23 cellular contexts compared by ENCODE assay signal in genomic region chr4:53011176-53011575, GRCh38.
DNase-seq lines count a peak whose midpoint lies in the region; ATAC-seq and TF ChIP-seq lines count a peak whose summit lies in the region.
"Had no signal": no experiment of that assay in that cellular context is flagged by ENCODE, and none has a peak within 500 bp of the region (broad histone marks: within the 10 kb centered on the region; RNA-seq: fewer than 3 reads in every experiment).

No MANE protein-coding gene starts in this region.

- intact Hi-C loops in left ventricle myocardium inferior (cut with micrococcal nuclease): loop anchor here (10.0 kb wide), 1 partner anchor 1214 kb away; the partner anchor contains the start of gene PDGFRA

- H3K4me2 ChIP-seq in GM23248 (ENCODE audit: unreplicated experiment): peak overlapping the region; percentile 7
- H3K4me2 ChIP-seq: GM23338 had no signal

- H2AFZ ChIP-seq in GM23248: no peak overlapping the region
- H2AFZ ChIP-seq: GM23338 had no signal

- no peak for DNase-seq in GM23248
- DNase-seq in adipocyte (ENCODE audit: low read depth): no peak
- no peak for DNase-seq in left ventricle myocardium inferior
- DNase-seq in activated CD8-positive, alpha-beta memory T cell treated with anti-CD3 and anti-CD28 coated beads, Interleukin-2, amount 50 U/mL, for 48 hours: no peak
- DNase-seq in retina: no peak
- DNase-seq: activated CD4-positive, alpha-beta T cell treated with anti-CD3 and anti-CD28 coated beads for 36 hours; activated gamma-delta T cell treated with Interleukin-2 at 50 U/mL for 16 hours; activated T-cell treated with anti-CD3 and anti-CD28 coated beads, Interleukin-2, amount 50 U/mL, for 24 hours; colonic mucosa; effector memory CD4-positive, alpha-beta T cell; erythroblast; NCI-H1694; NCI-H510A; psoas muscle; RPMI8226; T-helper 2 cell; trophoblast cell had no signal

- H3K9me3 ChIP-seq in GM23248 (ENCODE audit: low read depth) (no peaks in the 10 kb centered on the region), adipocyte (ENCODE audit: control insufficient read depth, low read length) (no peaks in the 10 kb centered on the region), left ventricle myocardium inferior (replicated peaks) (no peaks in the 10 kb centered on the region), stomach smooth muscle (ENCODE audit: control insufficient read depth in 2 of 2, low read length in 2 of 2) (no peaks in the 10 kb centered on the region)
- H3K9me3 ChIP-seq: breast epithelium, colonic mucosa, psoas muscle had no signal

- no peak overlapping the region for H3K9ac ChIP-seq in GM23248
- peak overlapping the region; percentile 63 for H3K9ac ChIP-seq in adipocyte (ENCODE audit: low read length)
- H3K9ac ChIP-seq in stomach smooth muscle (ENCODE audit: low read length in 2 of 2): no peak overlapping the region

- no peak for ATAC-seq in GM19455 (IDR thresholded peaks at IDR 0.05; ENCODE audit: unreplicated experiment)
- ATAC-seq: activated CD4-positive, alpha-beta T cell treated with anti-CD3 and anti-CD28 coated beads for 36 hours; GM23338 had no signal

- H3K4me3 ChIP-seq in GM23248: no peak overlapping the region
- H3K4me3 ChIP-seq in adipocyte (ENCODE audit: low read length): peak overlapping the region; percentile 42
- H3K4me3 ChIP-seq in left ventricle myocardium inferior: no peak overlapping the region
- H3K4me3 ChIP-seq in stomach smooth muscle (ENCODE audit: low read length in 2 of 2): no peak overlapping the region
- H3K4me3 ChIP-seq: breast epithelium, colonic mucosa, GM23338, psoas muscle, SK-N-MC had no signal

- H3K27ac ChIP-seq in GM23248: no peak overlapping the region
- H3K27ac ChIP-seq in left ventricle myocardium inferior (replicated peaks): peak overlapping the region; percentile 78
- peak overlapping the region; percentile 1 for H3K27ac ChIP-seq in stomach smooth muscle (ENCODE audit: low read length)
- H3K27ac ChIP-seq: breast epithelium, C4-2B, colonic mucosa, psoas muscle, SK-N-MC had no signal

- H3K36me3 ChIP-seq in GM23248 (ENCODE audit: low read depth) (no peaks in the 10 kb centered on the region), adipocyte (ENCODE audit: control insufficient read depth, insufficient read depth, low read length, severe bottlenecking) (no peaks in the 10 kb centered on the region), left ventricle myocardium inferior (no peaks in the 10 kb centered on the region), stomach smooth muscle (ENCODE audit: control insufficient read depth in 2 of 2, insufficient read depth in 2 of 2, low read length in 2 of 2) (no peaks in the 10 kb centered on the region)
- H3K36me3 ChIP-seq: breast epithelium, colonic mucosa had no signal

- H3K9me2 ChIP-seq in GM23248 (ENCODE audit: insufficient read depth): no peaks in the 10 kb centered on the region

- H3K27me3 ChIP-seq in GM23248 (replicated peaks; ENCODE audit: insufficient read depth) (no peaks in the 10 kb centered on the region), adipocyte (replicated peaks; ENCODE audit: control insufficient read depth, insufficient read depth, low read length) (no peaks in the 10 kb centered on the region), left ventricle myocardium inferior (ENCODE audit: low read depth) (no peaks in the 10 kb centered on the region), stomach smooth muscle (ENCODE audit: control insufficient read depth in 1 of 2, insufficient read depth in 2 of 2, low read length in 2 of 2) (no peaks in the 10 kb centered on the region)
- H3K27me3 ChIP-seq: breast epithelium, colonic mucosa had no signal

- H3F3A ChIP-seq in GM23248 (ENCODE audit: insufficient read depth): peaks cover 24% of the 10 kb centered on the region

- TF ChIP-seq CTCF in left ventricle myocardium inferior (IDR thresholded peaks at IDR 0.05; ENCODE audit: borderline replicate concordance): no peak

- in situ Hi-C loops in GM23248 (cut with MboI): loop anchor here (10.0 to 25.0 kb wide), 4 partner anchors 351 to 1214 kb away; partner anchors contain the start of genes PDGFRA and SCFD2

- H3K79me2 ChIP-seq in GM23248 (ENCODE audit: insufficient read depth): no peaks in the 10 kb centered on the region; the same call in 1 of the 2 replicates

- H4K20me1 ChIP-seq in GM23248 (ENCODE audit: insufficient read depth): no peaks in the 10 kb centered on the region

- H3K4me1 ChIP-seq in GM23248 (ENCODE audit: insufficient read depth): peaks cover 56% of the 10 kb centered on the region
- H3K4me1 ChIP-seq in adipocyte (ENCODE audit: control insufficient read depth, insufficient read depth, low read length): peaks cover 61% of the 10 kb centered on the region
- peaks cover 65% of the 10 kb centered on the region for H3K4me1 ChIP-seq in left ventricle myocardium inferior
- peaks cover 11% of the 10 kb centered on the region for H3K4me1 ChIP-seq in stomach smooth muscle (ENCODE audit: control insufficient read depth, insufficient read depth, low read length)
- H3K4me1 ChIP-seq: colonic mucosa had no signal
